Comparison of ENCODE assay signal across 10 cellular contexts in genomic region chr16:24580665-24581064, GRCh38. TPM values are rescaled to one million over a fixed set of nuclear protein-coding genes. Genes with fewer than 3 reads are reported as not detected.
DNase-seq lines count a peak whose midpoint lies in the region; ATAC-seq and TF ChIP-seq lines count a peak whose summit lies in the region.
"Had no signal": no experiment of that assay in that cellular context is flagged by ENCODE, and none has a peak within 500 bp of the region (broad histone marks: within the 10 kb centered on the region; RNA-seq: fewer than 3 reads in every experiment).

No MANE protein-coding gene starts in this region.

- H3K9me2 ChIP-seq in OCI-LY7 (ENCODE audit: insufficient read depth, low read length), result no peaks in the 10 kb centered on the region

- no peaks in the 10 kb centered on the region for H3K27me3 ChIP-seq in H7 (ENCODE audit: control insufficient read depth, insufficient read depth, low read length)
- H3K27me3 ChIP-seq in stomach, result no peaks in the 10 kb centered on the region

- peak; percentile 18 for DNase-seq in GM04503 (ENCODE audit: low read depth)
- no peak for DNase-seq in OCI-LY7 (ENCODE audit: low spot score)
- no peak for DNase-seq in epithelial cell of proximal tubule (ENCODE audit: low read depth)
- peak; percentile 9 for DNase-seq in retina
- no peak for DNase-seq in H7
- no peak for DNase-seq in stomach
- no peak for DNase-seq in inferior parietal cortex (ENCODE audit: extremely low spot score)
- DNase-seq in natural killer cell, result no peak
- DNase-seq: activated CD4-positive, CD25-positive, alpha-beta regulatory T cell; NCI-H146 had no signal

- H3K4me1 Mint-ChIP-seq in natural killer cell, result no peaks in the 10 kb centered on the region

- ATAC-seq in natural killer cell, result no peak

- H3K36me3 ChIP-seq in OCI-LY7 (ENCODE audit: insufficient read depth, low read length), result no peaks in the 10 kb centered on the region
- no peaks in the 10 kb centered on the region for H3K36me3 ChIP-seq in H7 (replicated peaks; ENCODE audit: control insufficient read depth, insufficient read depth, low read length)
- H3K36me3 ChIP-seq in stomach, result no peaks in the 10 kb centered on the region

- H3K4me1 ChIP-seq in OCI-LY7 (ENCODE audit: insufficient read depth, low read length, poor library complexity, severe bottlenecking), result no peaks in the 10 kb centered on the region
- no peaks in the 10 kb centered on the region for H3K4me1 ChIP-seq in stomach

- H3K27ac Mint-ChIP-seq in natural killer cell, result no peak overlapping the region

- no peak overlapping the region for H3K4me2 ChIP-seq in OCI-LY7 (ENCODE audit: low read length)

- BruUV-seq in OCI-LY7 (replicated peaks; lab: Mats Ljungman, UMichigan), result no TSS peak

- H3K9me3 ChIP-seq in OCI-LY7 (ENCODE audit: low read length), result no peaks in the 10 kb centered on the region
- H3K9me3 ChIP-seq in stomach, result no peaks in the 10 kb centered on the region

- no peak for TF ChIP-seq POLR2A in stomach (IDR thresholded peaks at IDR 0.05)

- H2AFZ ChIP-seq in OCI-LY7 (ENCODE audit: low read length), result no peak overlapping the region

- POLR2A ChIA-PET in OCI-LY7 (lab: Charles Lee), result interaction anchor here (0.6 to 2.4 kb wide), 5 partner anchors 13 to 703 kb away, joined by 3 to 7 read pairs (median 4); no protein-coding TSS in a partner anchor

- no peak overlapping the region for H3K27ac ChIP-seq in OCI-LY7 (ENCODE audit: low read depth, low read length, poor library complexity, severe bottlenecking)
- no peak overlapping the region for H3K27ac ChIP-seq in stomach

- no peaks in the 10 kb centered on the region for H3K9me3 Mint-ChIP-seq in natural killer cell

- intact Hi-C loops in OCI-LY7 (cut with micrococcal nuclease; ENCODE audit: unreplicated experiment), result no loop called here
- intact Hi-C loops in stomach (cut with DNase I; ENCODE audit: low total_unique reads), result no loop called here
- intact Hi-C loops in natural killer cell (cut with micrococcal nuclease), result no loop called here

- H3K4me3 ChIP-seq in OCI-LY7 (ENCODE audit: low read depth, low read length, poor library complexity, severe bottlenecking) (no peak overlapping the region), epithelial cell of proximal tubule (ENCODE audit: low read depth, low read length) (no peak overlapping the region), H7 (ENCODE audit: insufficient read depth, low read depth, low read length) (no peak overlapping the region), stomach (no peak overlapping the region)

- H3K4me3 Mint-ChIP-seq in natural killer cell, result no peak overlapping the region

- WGBS in stomach, 5 donors, result 59 to 76% (median 73%) methylated on average over 5 of the region's 5 CpGs

- TF ChIP-seq CTCF in OCI-LY7 (conservative IDR thresholded peaks at IDR 0.05; ENCODE audit: low read length), result peak; percentile 46
- peak; percentile 57 for TF ChIP-seq CTCF in epithelial cell of proximal tubule (conservative IDR thresholded peaks at IDR 0.05; ENCODE audit: low read depth, low read length)
- no peak for TF ChIP-seq CTCF in stomach (IDR thresholded peaks at IDR 0.05)
- no peak for TF ChIP-seq CTCF in natural killer cell (IDR thresholded peaks at IDR 0.05)

- H3K27me3 Mint-ChIP-seq in natural killer cell (ENCODE audit: low read depth in 2 of 2), result no peaks in the 10 kb centered on the region

- CTCF ChIA-PET in OCI-LY7 (lab: Charles Lee; ENCODE audit: unreplicated experiment), result no interaction called here

- no peaks in the 10 kb centered on the region for H3K36me3 Mint-ChIP-seq in natural killer cell

- no peaks in the 10 kb centered on the region for H3K79me2 ChIP-seq in OCI-LY7 (ENCODE audit: insufficient read depth, low read depth, low read length)

- H4K20me1 ChIP-seq in OCI-LY7 (ENCODE audit: insufficient read depth, low read length), result no peaks in the 10 kb centered on the region

- no peak for TF ChIP-seq EP300 in stomach (IDR thresholded peaks at IDR 0.05)

RNA-seq across cellular contexts. Expression of gene RBBP6, which starts 41.3 kb away (rescaled TPM):
- total RNA-seq in OCI-LY7 (2014; rRNA removed; shearing (Covaris generic)), result 32.6 and 41.2 TPM in 2 replicates
- total RNA-seq in OCI-LY7 (2022) (83.0 and 95.0 TPM in 2 replicates), epithelial cell of proximal tubule (16.8 and 27.9 TPM in 2 replicates), stomach (100 to 1,000 TPM in 1 of 5 donors, 10 to 100 TPM in 4; 23.3 to 130 (median 46.1) TPM), natural killer cell (100 to 1,000 TPM; 155 to 219 (median 173) TPM)
- total RNA-seq in H7 (2014; rRNA removed; shearing (Covaris generic)), result 29.8 and 39.1 TPM in 2 replicates
- polyA plus RNA-seq in stomach, result 10 to 100 TPM in 2 of 3 donors, 1 to 10 TPM in 1; 9.0 to 33.8 (median 29.8) TPM

Comparison
In these comparisons a context has a peak if more than half of its experiments do, and no peak if none do; other contexts are left out.
1. DNase-seq: peak in GM04503 (single experiment) and retina (single experiment); none in OCI-LY7 (single experiment), epithelial cell of proximal tubule (single experiment), H7 (single experiment), stomach (single experiment), inferior parietal cortex (single experiment) and natural killer cell (single experiment).
2. CTCF ChIP-seq: peak in OCI-LY7 (single experiment) and epithelial cell of proximal tubule (single experiment); none in stomach (0 of 7) and natural killer cell (single experiment).